Comparison of ENCODE assay signal across 39 cellular contexts in the genomic region with DNA sequence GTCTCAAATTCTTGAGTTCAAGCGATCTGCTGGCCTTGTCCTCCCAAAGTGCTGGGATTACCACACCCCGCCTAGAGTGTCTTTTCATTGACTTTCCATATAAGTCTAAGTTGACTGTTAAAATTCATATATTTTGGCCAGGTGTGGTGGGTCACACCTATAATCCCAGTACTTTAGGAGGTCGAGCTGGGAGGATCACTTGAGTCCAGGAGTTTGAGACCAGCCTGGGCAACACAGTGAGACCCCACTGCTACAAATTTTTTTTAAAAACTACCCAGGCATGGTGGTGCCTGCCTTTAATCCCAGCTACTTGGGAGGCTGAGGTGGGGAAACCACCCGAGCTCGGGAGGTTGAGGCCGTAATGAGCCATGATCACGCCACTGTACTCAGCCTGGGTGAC.
"Had no signal": no experiment of that assay in that cellular context is flagged by ENCODE, and none has a peak within 500 bp of the region (broad histone marks: within the 10 kb centered on the region; RNA-seq: fewer than 3 reads in every experiment).

No MANE protein-coding gene starts in this region.

- H3K27ac Mint-ChIP-seq: activated naive CD4-positive, alpha-beta T cell treated with anti-CD3 and anti-CD28 coated beads for 36 hours; activated naive CD4-positive, alpha-beta T cell treated with anti-CD3 and anti-CD28 coated beads, Interleukin-2, amount 10 ng/mL, durations not matched to agents 7 days and 5 days; activated naive CD4-positive, alpha-beta T cell treated with anti-CD3 and anti-CD28 coated beads, Interleukin-2, amount 50 U/mL, for 24 hours; activated naive CD8-positive, alpha-beta T cell; activated naive CD8-positive, alpha-beta T cell treated with anti-CD3 and anti-CD28 coated beads for 36 hours; activated naive CD8-positive, alpha-beta T cell treated with anti-CD3 and anti-CD28 coated beads, Interleukin-2, amount 10 ng/mL, durations not matched to agents 7 days and 5 days; activated naive CD8-positive, alpha-beta T cell treated with anti-CD3 and anti-CD28 coated beads, Interleukin-2, amount 50 U/mL, for 24 hours; activated T-cell treated with anti-CD3 and anti-CD28 coated beads, Interleukin-2, amount 50 U/mL, for 24 hours; activated T-cell treated with anti-CD3 and anti-CD28 coated beads, Interleukin-2, amount 50 U/mL, for 72 hours; activated T-helper 1 cell treated with anti-CD3 and anti-CD28 coated beads, Interleukin-12 subunit alpha, Interleukin-12 subunit beta, Interleukin-2, Interleukin-4 antibody, amounts not matched to agents 30 ng/mL and 10 ng/mL and 1 ng/mL, durations not matched to agents 14 hours and 24 hours and 36 hours; activated T-helper 17 cell treated with anti-CD3 and anti-CD28 coated beads, Interleukin-2, amount 50 U/mL, for 72 hours; activated T-helper 2 cell treated with anti-CD3 and anti-CD28 coated beads, Interferon-gamma antibody, Interleukin-2, Interleukin-4, amounts not matched to agents 10 μg/mL and 5 μg/mL and 100 μg/mL, durations not matched to agents 14 hours and 24 hours and 36 hours; brain had no signal

- H3K9me3 ChIP-seq: adrenal gland, ascending aorta, body of pancreas, breast epithelium had no signal

- FAIRE-seq: astrocyte, bronchial epithelial cell, colon had no signal

- DNase-seq: activated effector memory CD4-positive, alpha-beta T cell treated with anti-CD3 and anti-CD28 coated beads, Interleukin-2, amount 50 U/mL, for 16 hours; activated effector memory CD4-positive, alpha-beta T cell treated with Interleukin-2 at 50 U/mL for 16 hours; activated gamma-delta T cell; activated gamma-delta T cell treated with Interleukin-2 at 50 U/mL for 16 hours; activated naive CD4-positive, alpha-beta T cell treated with anti-CD3 and anti-CD28 coated beads for 36 hours; activated naive CD4-positive, alpha-beta T cell treated with anti-CD3 and anti-CD28 coated beads, Interleukin-2, amount 10 ng/mL, durations not matched to agents 7 days and 5 days; activated naive CD4-positive, alpha-beta T cell treated with anti-CD3 and anti-CD28 coated beads, Interleukin-2, amount 50 U/mL, for 16 hours; activated naive CD4-positive, alpha-beta T cell treated with Interleukin-2 at 50 U/mL for 16 hours; activated naive CD8-positive, alpha-beta T cell treated with anti-CD3 and anti-CD28 coated beads for 36 hours; activated naive CD8-positive, alpha-beta T cell treated with anti-CD3 and anti-CD28 coated beads, Interleukin-2, amount 10 ng/mL, durations not matched to agents 7 days and 5 days; activated naive CD8-positive, alpha-beta T cell treated with anti-CD3 and anti-CD28 coated beads, Interleukin-2, amount 50 U/mL, for 24 hours; activated T-cell treated with anti-CD3 and anti-CD28 coated beads, Interleukin-2, amount 50 U/mL, for 1 hour; activated T-cell treated with anti-CD3 and anti-CD28 coated beads, Interleukin-2, amount 50 U/mL, for 24 hours; activated T-cell treated with anti-CD3 and anti-CD28 coated beads, Interleukin-2, amount 50 U/mL, for 4 hours; activated T-cell treated with anti-CD3 and anti-CD28 coated beads, Interleukin-2, amount 50 U/mL, for 48 hours; activated T-cell treated with anti-CD3 and anti-CD28 coated beads, Interleukin-2, amount 50 U/mL, for 72 hours; adrenal gland; amniotic stem cell; amygdala; anterior cingulate cortex; aorta; body of pancreas; brain microvascular endothelial cell; caudate nucleus; central memory CD4-positive, alpha-beta T cell; cerebellar nuclear complex had no signal

- ATAC-seq: activated naive CD8-positive, alpha-beta T cell treated with anti-CD3 and anti-CD28 coated beads, Interleukin-2, amount 50 U/mL, for 24 hours; activated T-cell treated with anti-CD3 and anti-CD28 coated beads, Interleukin-2, amount 50 U/mL, for 4 hours; activated T-cell treated with anti-CD3 and anti-CD28 coated beads, Interleukin-2, amount 50 U/mL, for 72 hours; activated T-helper 17 cell treated with anti-CD3 and anti-CD28 coated beads, Interleukin-2, amount 50 U/mL, for 72 hours; body of pancreas had no signal

- H3K36me3 ChIP-seq: breast epithelium had no signal

- H3K9me3 Mint-ChIP-seq: activated naive CD4-positive, alpha-beta T cell treated with anti-CD3 and anti-CD28 coated beads for 36 hours; activated naive CD4-positive, alpha-beta T cell treated with anti-CD3 and anti-CD28 coated beads, Interleukin-2, amount 10 ng/mL, durations not matched to agents 7 days and 5 days; activated naive CD4-positive, alpha-beta T cell treated with anti-CD3 and anti-CD28 coated beads, Interleukin-2, amount 50 U/mL, for 24 hours; activated naive CD8-positive, alpha-beta T cell treated with anti-CD3 and anti-CD28 coated beads for 36 hours; activated naive CD8-positive, alpha-beta T cell treated with anti-CD3 and anti-CD28 coated beads, Interleukin-2, amount 10 ng/mL, durations not matched to agents 7 days and 5 days; activated naive CD8-positive, alpha-beta T cell treated with anti-CD3 and anti-CD28 coated beads, Interleukin-2, amount 50 U/mL, for 24 hours; activated T-cell treated with anti-CD3 and anti-CD28 coated beads, Interleukin-2, amount 50 U/mL, for 24 hours; activated T-cell treated with anti-CD3 and anti-CD28 coated beads, Interleukin-2, amount 50 U/mL, for 4 hours; activated T-cell treated with anti-CD3 and anti-CD28 coated beads, Interleukin-2, amount 50 U/mL, for 72 hours; activated T-helper 1 cell treated with anti-CD3 and anti-CD28 coated beads, Interleukin-12 subunit alpha, Interleukin-12 subunit beta, Interleukin-2, Interleukin-4 antibody, amounts not matched to agents 30 ng/mL and 10 ng/mL and 1 ng/mL, durations not matched to agents 14 hours and 24 hours and 36 hours; activated T-helper 17 cell treated with anti-CD3 and anti-CD28 coated beads, Interleukin-2, amount 50 U/mL, for 72 hours; activated T-helper 2 cell treated with anti-CD3 and anti-CD28 coated beads, Interferon-gamma antibody, Interleukin-2, Interleukin-4, amounts not matched to agents 10 μg/mL and 5 μg/mL and 100 μg/mL, durations not matched to agents 14 hours and 24 hours and 36 hours; brain; central memory CD8-positive, alpha-beta T cell had no signal

- H3K27me3 ChIP-seq: adrenal gland, ascending aorta, body of pancreas, brain microvascular endothelial cell, breast epithelium, cardiac muscle cell had no signal

- H3K4me3 ChIP-seq: adrenal gland, ascending aorta, body of pancreas, breast epithelium, cardiac muscle cell had no signal

- H3K4me1 ChIP-seq: adrenal gland, ascending aorta, body of pancreas, breast epithelium had no signal

- H3K27ac ChIP-seq: adrenal gland, ascending aorta, body of pancreas, brain microvascular endothelial cell, breast epithelium, cardiac muscle cell had no signal
